ENCODE assay signal across 8 cellular contexts in genomic region chr15:75107905-75108838, GRCh38.
DNase-seq lines count a peak whose midpoint lies in the region; ATAC-seq and TF ChIP-seq lines count a peak whose summit lies in the region.

No MANE protein-coding gene starts in this region.

- CTCF ChIA-PET in OCI-LY7 (lab: Charles Lee; ENCODE audit: unreplicated experiment), result interaction anchor here (1.0 kb wide), 1 partner anchor 94 kb away, joined by 7 read pairs; the partner anchor contains the start of gene C15orf39

- H3K4me3 Mint-ChIP-seq in brain, result no peak overlapping the region

- POLR2A ChIA-PET in OCI-LY7 (lab: Charles Lee), result interaction anchor here (0.5 to 0.8 kb wide), 4 partner anchors 13 to 79 kb away, joined by 3 to 4 read pairs (median 4); no protein-coding TSS in a partner anchor

- H3K4me3 ChIP-seq in AG09309 (ENCODE audit: control insufficient read depth, low read depth, low read length) (no peak overlapping the region), osteoblast (ENCODE audit: insufficient read depth, low read length) (no peak overlapping the region), OCI-LY7 (ENCODE audit: low read depth, low read length, poor library complexity, severe bottlenecking) (no peak overlapping the region)

- H3K27me3 ChIP-seq in osteoblast (ENCODE audit: insufficient read depth, low read length), result no peaks in the 10 kb centered on the region

- no peak for TF ChIP-seq CTCF in AG09309 (IDR thresholded peaks at IDR 0.05; ENCODE audit: control insufficient read depth, insufficient read depth, low read depth, low read length, missing control alignments)
- TF ChIP-seq CTCF in brain (conservative IDR thresholded peaks at IDR 0.05), result no peak
- TF ChIP-seq CTCF in osteoblast (IDR thresholded peaks at IDR 0.05; ENCODE audit: extremely low read depth, low read depth, low read length), result no peak
- no peak for TF ChIP-seq CTCF in OCI-LY7 (conservative IDR thresholded peaks at IDR 0.05; ENCODE audit: low read length)

- H3K27me3 Mint-ChIP-seq in brain, result no peaks in the 10 kb centered on the region

- H3K36me3 ChIP-seq in osteoblast (ENCODE audit: insufficient read depth, low read length) (no peaks in the 10 kb centered on the region), OCI-LY7 (ENCODE audit: insufficient read depth, low read length) (no peaks in the 10 kb centered on the region)

- no peaks in the 10 kb centered on the region for H3K9me2 ChIP-seq in OCI-LY7 (ENCODE audit: insufficient read depth, low read length)

- H3K4me1 ChIP-seq in osteoblast (ENCODE audit: insufficient read depth, low read length) (peaks cover 41% of the 10 kb centered on the region), OCI-LY7 (ENCODE audit: insufficient read depth, low read length, poor library complexity, severe bottlenecking) (peaks cover 13% of the 10 kb centered on the region)

- H3K9me3 ChIP-seq in osteoblast (ENCODE audit: low read depth, low read length) (no peaks in the 10 kb centered on the region), OCI-LY7 (ENCODE audit: low read length) (peaks cover 4% of the 10 kb centered on the region; the same call in 1 of the 2 replicates)

- ATAC-seq in HG03060 (IDR thresholded peaks at IDR 0.05; ENCODE audit: low read depth, unreplicated experiment) (peak; percentile 34), GM21723 (IDR thresholded peaks at IDR 0.05; ENCODE audit: unreplicated experiment) (no peak)

- peaks cover 8% of the 10 kb centered on the region for H3K36me3 Mint-ChIP-seq in brain

- no TSS peak for BruUV-seq in OCI-LY7 (replicated peaks; lab: Mats Ljungman, UMichigan)

- H3K79me2 ChIP-seq in osteoblast (ENCODE audit: insufficient read depth, low read length) (no peaks in the 10 kb centered on the region), OCI-LY7 (ENCODE audit: insufficient read depth, low read depth, low read length) (no peaks in the 10 kb centered on the region)

- no peak overlapping the region for H2AFZ ChIP-seq in osteoblast (ENCODE audit: low read length)
- no peak overlapping the region for H2AFZ ChIP-seq in OCI-LY7 (ENCODE audit: low read length)

- H3K4me1 Mint-ChIP-seq in brain, result peaks cover 26% of the 10 kb centered on the region

- peak overlapping the region; percentile 70 for H3K27ac ChIP-seq in osteoblast (ENCODE audit: low read depth, low read length)
- no peak overlapping the region for H3K27ac ChIP-seq in OCI-LY7 (ENCODE audit: low read depth, low read length, poor library complexity, severe bottlenecking)

- peak overlapping the region; percentile 49 for H3K4me2 ChIP-seq in osteoblast (ENCODE audit: insufficient read depth, low read length)
- H3K4me2 ChIP-seq in OCI-LY7 (ENCODE audit: low read length), result no peak overlapping the region

- DNase-seq in AG09309 (ENCODE audit: low read depth) (peak; percentile 79), T1000 (lab: John Stamatoyannopoulos, UW) (peak; percentile 61), osteoblast (ENCODE audit: insufficient read length, low spot score, missing footprints) (peak; percentile 95), OCI-LY7 (ENCODE audit: low spot score) (no peak), NCI-H446 (lab: John Stamatoyannopoulos, UW) (no peak)

- H4K20me1 ChIP-seq in osteoblast (ENCODE audit: insufficient read depth, low read length), result no peaks in the 10 kb centered on the region
- H4K20me1 ChIP-seq in OCI-LY7 (ENCODE audit: insufficient read depth, low read length), result no peaks in the 10 kb centered on the region

- H3K27ac Mint-ChIP-seq in brain, result peak overlapping the region in 3 of 5 experiments; percentile 36 to 86 (median 74)

- intact Hi-C loops in OCI-LY7 (cut with micrococcal nuclease; ENCODE audit: unreplicated experiment), result no loop called here

- peaks cover 3 to 7% (median 6%) of the 10 kb centered on the region in 5 experiments for H3K9me3 Mint-ChIP-seq in brain

Comparison
In these comparisons a context has a peak if more than half of its experiments do, and no peak if none do; other contexts are left out.
1. DNase-seq: peak in AG09309 (single experiment), T1000 (single experiment) and osteoblast (single experiment); none in OCI-LY7 (single experiment) and NCI-H446 (0 of 2).